Comparison of ENCODE assay signal across 10 cellular contexts in the genomic region with DNA sequence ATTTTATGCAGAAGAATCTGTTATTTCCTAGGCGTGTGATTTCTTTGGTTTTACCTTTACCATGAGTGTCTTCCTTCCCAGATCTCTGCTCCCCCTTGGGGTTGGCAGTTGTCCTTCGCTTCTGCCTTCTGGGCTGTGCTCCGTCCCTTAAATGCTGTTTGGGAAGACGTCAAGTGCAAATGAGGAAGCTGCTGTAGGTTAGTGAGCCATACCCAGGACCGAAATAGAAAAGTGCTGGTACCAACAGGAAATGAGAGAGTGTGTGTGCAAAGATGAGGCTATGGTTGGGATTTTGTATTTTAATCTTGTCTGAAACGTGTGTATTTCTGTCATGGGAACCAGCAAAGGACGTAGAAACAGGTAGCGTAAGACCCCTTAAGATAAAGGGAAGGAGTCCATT.
DNase-seq lines count a peak whose midpoint lies in the region; ATAC-seq and TF ChIP-seq lines count a peak whose summit lies in the region.
"Had no signal": no experiment of that assay in that cellular context is flagged by ENCODE, and none has a peak within 500 bp of the region (broad histone marks: within the 10 kb centered on the region; RNA-seq: fewer than 3 reads in every experiment).

No MANE protein-coding gene starts in this region.

- H3K27me3 Mint-ChIP-seq in natural killer cell (ENCODE audit: low read depth in 2 of 2): peaks cover 0 to 6% of the 10 kb centered on the region in 2 donors

- H3K27me3 ChIP-seq in H7 (ENCODE audit: control insufficient read depth, insufficient read depth, low read length): no peaks in the 10 kb centered on the region
- H3K27me3 ChIP-seq: gastroesophageal sphincter had no signal

- H3K36me3 Mint-ChIP-seq in natural killer cell: no peaks in the 10 kb centered on the region

- peak overlapping the region; percentile 41 for H3K4me3 Mint-ChIP-seq in natural killer cell
- H3K4me3 Mint-ChIP-seq: neural crest cell had no signal

- in situ Hi-C loops in GM13976 (cut with MboI; ENCODE audit: low sequenced_read_pairs, unreplicated experiment): no loop called here

- H3K4me1 Mint-ChIP-seq in natural killer cell: peaks cover 12 to 17% of the 10 kb centered on the region in 2 donors

- H3K36me3 ChIP-seq in H7 (replicated peaks; ENCODE audit: control insufficient read depth, insufficient read depth, low read length): no peaks in the 10 kb centered on the region
- H3K36me3 ChIP-seq: gastroesophageal sphincter had no signal

- intact Hi-C loops in natural killer cell (cut with micrococcal nuclease): no loop called here

- ATAC-seq in GM21619 (IDR thresholded peaks at IDR 0.05; ENCODE audit: unreplicated experiment) (peak; percentile 40), natural killer cell (peak; percentile 46 to 58 (median 57)), GM18520 (IDR thresholded peaks at IDR 0.05; ENCODE audit: unreplicated experiment) (no peak)
- ATAC-seq: gastroesophageal sphincter had no signal

- no peak overlapping the region for H3K4me3 ChIP-seq in H7 (ENCODE audit: insufficient read depth, low read depth, low read length)
- H3K4me3 ChIP-seq: gastroesophageal sphincter had no signal

- H3K27ac Mint-ChIP-seq in natural killer cell: peak overlapping the region in 1 of 2 donors; percentile 1

- peak; percentile 36 for DNase-seq in GM13976 (ENCODE audit: low spot score)
- peak; percentile 74 to 80 for DNase-seq in NOMO-1 (lab: John Stamatoyannopoulos, UW; ENCODE audit: unreplicated experiment in 2 of 2)
- DNase-seq in natural killer cell: no peak
- DNase-seq in DMS114 treated with DMSO at 0.1 percent for 48 hours (lab: John Stamatoyannopoulos, UW; ENCODE audit: unreplicated experiment): no peak
- DNase-seq in UCSD-AML1 (lab: John Stamatoyannopoulos, UW; ENCODE audit: unreplicated experiment): no peak
- no peak for DNase-seq in H7

- TF ChIP-seq CTCF in GM13976 (IDR thresholded peaks at IDR 0.05; ENCODE audit: borderline replicate concordance, control extremely low read depth, extremely low read depth, insufficient read depth, missing control alignments): no peak
- no peak for TF ChIP-seq CTCF in natural killer cell (IDR thresholded peaks at IDR 0.05)

- peaks cover 0 to 2% of the 10 kb centered on the region in 2 donors for H3K9me3 Mint-ChIP-seq in natural killer cell

Comparison
In these comparisons a context has a peak if more than half of its experiments do, and no peak if none do; other contexts are left out.
1. DNase-seq: peak in GM13976 (single experiment) and NOMO-1 (2 of 2); none in natural killer cell (single experiment), DMS114 treated with DMSO at 0.1 percent for 48 hours (single experiment), UCSD-AML1 (single experiment) and H7 (single experiment).